Comparison of ENCODE assay signal across 30 cellular contexts in genomic region chr5:42517164-42517563, GRCh38.
"Had no signal": no experiment of that assay in that cellular context is flagged by ENCODE, and none has a peak within 500 bp of the region (broad histone marks: within the 10 kb centered on the region; RNA-seq: fewer than 3 reads in every experiment).

No MANE protein-coding gene starts in this region.

- H3K27ac ChIP-seq: ascending aorta, body of pancreas, KMS-11 had no signal

- H3K4me3 Mint-ChIP-seq: activated CD8-positive, alpha-beta memory T cell treated with anti-CD3 and anti-CD28 coated beads, Interleukin-2, amount 10 ng/mL, durations not matched to agents 7 days and 5 days; activated naive CD8-positive, alpha-beta T cell treated with anti-CD3 and anti-CD28 coated beads, Interleukin-2, amount 50 U/mL, for 24 hours; activated T-cell treated with anti-CD3 and anti-CD28 coated beads, Interleukin-2, amount 50 U/mL, for 24 hours; activated T-helper 1 cell treated with anti-CD3 and anti-CD28 coated beads, Interleukin-12 subunit alpha, Interleukin-12 subunit beta, Interleukin-2, Interleukin-4 antibody, amounts not matched to agents 30 ng/mL and 10 ng/mL and 1 ng/mL, durations not matched to agents 14 hours and 24 hours and 36 hours had no signal

- H3K36me3 ChIP-seq: ascending aorta, MG63 had no signal

- H3K4me1 Mint-ChIP-seq: activated CD8-positive, alpha-beta memory T cell treated with anti-CD3 and anti-CD28 coated beads, Interleukin-2, amount 10 ng/mL, durations not matched to agents 7 days and 5 days; activated naive CD8-positive, alpha-beta T cell treated with anti-CD3 and anti-CD28 coated beads, Interleukin-2, amount 50 U/mL, for 24 hours had no signal

- H3K4me3 ChIP-seq: ascending aorta, body of pancreas, MG63 had no signal

- ATAC-seq: activated CD8-positive, alpha-beta memory T cell treated with anti-CD3 and anti-CD28 coated beads, Interleukin-2, amount 10 ng/mL, durations not matched to agents 7 days and 5 days; activated naive CD4-positive, alpha-beta T cell treated with anti-CD3 and anti-CD28 coated beads, Interleukin-2, amount 50 U/mL, for 72 hours; activated naive CD8-positive, alpha-beta T cell treated with anti-CD3 and anti-CD28 coated beads, Interleukin-2, amount 50 U/mL, for 24 hours; body of pancreas; Panc1; Right ventricle myocardium inferior had no signal

- DNase-seq: activated CD4-positive, alpha-beta T cell treated with anti-CD3 and anti-CD28 coated beads for 48 hours; activated CD4-positive, alpha-beta T cell treated with anti-CD3 and anti-CD28 coated beads, Interleukin-2, amount 50 U/mL, for 48 hours; activated CD4-positive, CD25-positive, alpha-beta regulatory T cell treated with anti-CD3 and anti-CD28 coated beads, Interleukin-2, amount 50 U/mL, for 72 hours; activated CD8-positive, alpha-beta memory T cell treated with anti-CD3 and anti-CD28 coated beads, Interleukin-2, amount 10 ng/mL, durations not matched to agents 7 days and 5 days; activated effector memory CD4-positive, alpha-beta T cell treated with anti-CD3 and anti-CD28 coated beads, Interleukin-2, amount 50 U/mL, for 16 hours; activated naive CD4-positive, alpha-beta T cell treated with Interleukin-2 at 50 U/mL for 16 hours; activated naive CD8-positive, alpha-beta T cell treated with anti-CD3 and anti-CD28 coated beads, Interleukin-2, amount 50 U/mL, for 24 hours; activated T-cell treated with anti-CD3 and anti-CD28 coated beads, Interleukin-2, amount 50 U/mL, for 24 hours; amniotic stem cell; body of pancreas; MG63; MV-4-11; NCI-H1105; NCI-H1436; NCI-H1694 treated with DMSO at 0.1 percent for 48 hours; NCI-H2029 treated with DMSO at 0.1 percent for 48 hours; NCI-H345; NCI-H510A; NCI-H526 treated with DMSO at 0.1 percent for 48 hours; NCI-H82; OCI-M1; RPMI8226; SK-N-SH; T-helper 1 cell had no signal

- H3K9me2 ChIP-seq: SK-N-SH had no signal

- H3K36me3 Mint-ChIP-seq: activated CD8-positive, alpha-beta memory T cell treated with anti-CD3 and anti-CD28 coated beads, Interleukin-2, amount 10 ng/mL, durations not matched to agents 7 days and 5 days; activated naive CD4-positive, alpha-beta T cell treated with anti-CD3 and anti-CD28 coated beads, Interleukin-2, amount 50 U/mL, for 72 hours had no signal

- H3K9me3 ChIP-seq: ascending aorta, body of pancreas, MG63, SK-N-SH had no signal

- H3K4me2 ChIP-seq: KMS-11, SK-N-SH had no signal

- H3K27me3 ChIP-seq: ascending aorta, body of pancreas, MG63 had no signal

- H3K9me3 Mint-ChIP-seq: activated naive CD4-positive, alpha-beta T cell treated with anti-CD3 and anti-CD28 coated beads, Interleukin-2, amount 50 U/mL, for 72 hours; activated naive CD8-positive, alpha-beta T cell treated with anti-CD3 and anti-CD28 coated beads, Interleukin-2, amount 50 U/mL, for 24 hours; activated T-cell treated with anti-CD3 and anti-CD28 coated beads, Interleukin-2, amount 50 U/mL, for 24 hours; activated T-helper 1 cell treated with anti-CD3 and anti-CD28 coated beads, Interleukin-12 subunit alpha, Interleukin-12 subunit beta, Interleukin-2, Interleukin-4 antibody, amounts not matched to agents 30 ng/mL and 10 ng/mL and 1 ng/mL, durations not matched to agents 14 hours and 24 hours and 36 hours had no signal

- H3K27ac Mint-ChIP-seq: activated CD8-positive, alpha-beta memory T cell treated with anti-CD3 and anti-CD28 coated beads, Interleukin-2, amount 10 ng/mL, durations not matched to agents 7 days and 5 days; activated naive CD4-positive, alpha-beta T cell treated with anti-CD3 and anti-CD28 coated beads, Interleukin-2, amount 50 U/mL, for 72 hours; activated naive CD8-positive, alpha-beta T cell treated with anti-CD3 and anti-CD28 coated beads, Interleukin-2, amount 50 U/mL, for 24 hours; activated T-cell treated with anti-CD3 and anti-CD28 coated beads, Interleukin-2, amount 50 U/mL, for 24 hours; activated T-helper 1 cell treated with anti-CD3 and anti-CD28 coated beads, Interleukin-12 subunit alpha, Interleukin-12 subunit beta, Interleukin-2, Interleukin-4 antibody, amounts not matched to agents 30 ng/mL and 10 ng/mL and 1 ng/mL, durations not matched to agents 14 hours and 24 hours and 36 hours had no signal

- H3K27me3 Mint-ChIP-seq: activated naive CD8-positive, alpha-beta T cell treated with anti-CD3 and anti-CD28 coated beads, Interleukin-2, amount 50 U/mL, for 24 hours; activated T-cell treated with anti-CD3 and anti-CD28 coated beads, Interleukin-2, amount 50 U/mL, for 24 hours had no signal

- H3K9ac ChIP-seq: KMS-11, SK-N-SH had no signal
